Comparison of ENCODE assay signal across 10 cellular contexts in the genomic region with DNA sequence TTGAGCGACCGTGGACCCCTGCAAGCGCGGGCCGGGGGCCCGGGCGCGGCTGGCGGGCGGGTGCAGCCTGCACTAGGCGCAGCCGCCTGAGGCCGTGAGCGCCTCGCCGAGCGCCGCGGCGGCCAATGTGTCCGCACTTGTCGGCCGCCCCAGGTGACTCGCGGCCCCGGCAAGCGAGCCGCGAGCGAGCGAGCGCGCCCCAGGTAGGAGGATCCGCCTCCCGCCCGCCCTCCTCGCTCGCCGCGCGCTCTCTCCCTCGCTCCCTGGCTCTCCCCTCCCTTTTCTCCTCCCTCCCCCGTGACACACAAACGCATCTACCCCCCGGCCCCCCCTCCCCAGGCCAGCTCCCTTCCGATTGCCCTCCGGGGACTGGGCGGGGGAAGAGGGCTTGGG. TPM values are rescaled to one million over a fixed set of nuclear protein-coding genes. Genes with fewer than 3 reads are reported as not detected.
A peak's percentile ranks its signal among the peaks of the same experiment; 100 is the strongest.
DNase-seq lines count a peak whose midpoint lies in the region; ATAC-seq and TF ChIP-seq lines count a peak whose summit lies in the region.
"Had no signal": no experiment of that assay in that cellular context is flagged by ENCODE, and none has a peak within 500 bp of the region (broad histone marks: within the 10 kb centered on the region; RNA-seq: fewer than 3 reads in every experiment).

WNT7B (minus strand) TSS at position 160 of the 393 bp plus-strand sequence. CDS start 408 bp downstream, outside the sequence.

- H3K4me3 Mint-ChIP-seq in chondrocyte (ENCODE audit: unreplicated experiment): peak within 1 kb of the TSS; percentile 47

- H2BK120ac ChIP-seq in neuronal stem cell (ENCODE audit: low read depth, low read length): peak within 1 kb of the TSS; percentile 93

- H3K4me1 ChIP-seq in neuronal stem cell (ENCODE audit: control insufficient read depth in 2 of 2, insufficient read depth in 1 of 2, low read depth in 1 of 2, low read length in 2 of 2): peaks cover 18 to 28% of the 10 kb centered on the region in 2 donors

- H3K4me1 Mint-ChIP-seq in chondrocyte (ENCODE audit: low read depth): peaks cover 8% of the 10 kb centered on the region

- H3K36me3 ChIP-seq in neuronal stem cell (replicated peaks in 1 of 2; ENCODE audit: control insufficient read depth in 2 of 2, insufficient read depth in 2 of 2, low read length in 2 of 2): peaks cover 0 to 5% of the 10 kb centered on the region in 2 donors

- peaks cover 2% of the 10 kb centered on the region for H3K79me1 ChIP-seq in neuronal stem cell (ENCODE audit: low read depth, low read length)

- ATAC-seq in HG03521 (IDR thresholded peaks at IDR 0.05; ENCODE audit: unreplicated experiment): no peak
- ATAC-seq in omental fat pad (ENCODE audit: low FRiP score): no peak

- H3K27me3 ChIP-seq in neuronal stem cell (ENCODE audit: control insufficient read depth in 3 of 3, insufficient read depth in 3 of 3, low read depth in 1 of 3, low read length in 3 of 3): peaks cover 33 to 79% (median 60%) of the 10 kb centered on the region in 3 experiments

- peak within 1 kb of the TSS; percentile 92 for H3K18ac ChIP-seq in neuronal stem cell (ENCODE audit: low read length)

- no peak within 1 kb of the TSS for H3K27ac ChIP-seq in neuronal stem cell (replicated peaks; ENCODE audit: low read length)
- H3K27ac ChIP-seq: KMS-11 had no signal

- no peaks in the 10 kb centered on the region for H3K9me3 Mint-ChIP-seq in chondrocyte (ENCODE audit: low read depth)

- H3K4ac ChIP-seq in neuronal stem cell (ENCODE audit: low read length): no peak within 1 kb of the TSS

- H4K91ac ChIP-seq in neuronal stem cell (ENCODE audit: low read depth, low read length, poor library complexity): no peak within 1 kb of the TSS

- H4K8ac ChIP-seq in neuronal stem cell (ENCODE audit: low read depth, low read length): no peak within 1 kb of the TSS

- peak within 1 kb of the TSS; percentile 37 to 84 for H3K4me3 ChIP-seq in neuronal stem cell (ENCODE audit: low read length in 2 of 2)

- no peak within 1 kb of the TSS for H3K27ac Mint-ChIP-seq in chondrocyte (ENCODE audit: unreplicated experiment)

- H2BK15ac ChIP-seq in neuronal stem cell (ENCODE audit: low read length): peak within 1 kb of the TSS; percentile 79

- peak within 1 kb of the TSS; percentile 50 for H3K9ac ChIP-seq in neuronal stem cell (ENCODE audit: low read depth, low read length, poor library complexity)
- H3K9ac ChIP-seq: KMS-11 had no signal

- H2BK12ac ChIP-seq in neuronal stem cell (ENCODE audit: low read length): peak within 1 kb of the TSS; percentile 86

- peak within 1 kb of the TSS; percentile 70 for H2BK5ac ChIP-seq in neuronal stem cell (ENCODE audit: low read length)

- H3K14ac ChIP-seq in neuronal stem cell (ENCODE audit: low read length): peak within 1 kb of the TSS; percentile 77

- H3K27me3 Mint-ChIP-seq in chondrocyte (ENCODE audit: low read depth): peaks cover 28% of the 10 kb centered on the region

- peak within 1 kb of the TSS; percentile 60 for H2AK5ac ChIP-seq in neuronal stem cell (ENCODE audit: low read depth, low read length)

- TF ChIP-seq CTCF in chondrocyte (IDR thresholded peaks at IDR 0.05) (no peak), omental fat pad (IDR thresholded peaks at IDR 0.05) (no peak)

- peak within 1 kb of the TSS; percentile 86 for H3K23ac ChIP-seq in neuronal stem cell (ENCODE audit: low read depth, low read length, poor library complexity)

- H2AFZ ChIP-seq in neuronal stem cell (ENCODE audit: low read length): peak within 1 kb of the TSS; percentile 100

- peak; percentile 33 for DNase-seq in DMS79 (lab: John Stamatoyannopoulos, UW)
- peak; percentile 13 for DNase-seq in NCI-H2029 treated with DMSO at 0.1 percent for 48 hours (lab: John Stamatoyannopoulos, UW)
- DNase-seq in chondrocyte (ENCODE audit: low spot score): no peak
- no peak for DNase-seq in neuronal stem cell (ENCODE audit: low spot score)
- no peak for DNase-seq in RKO (ENCODE audit: low spot score)
- DNase-seq in activated effector memory CD4-positive, alpha-beta T cell treated with Interleukin-2 at 50 U/mL for 16 hours: no peak
- DNase-seq in omental fat pad (ENCODE audit: low spot score): no peak

- H3K36me3 Mint-ChIP-seq in chondrocyte (ENCODE audit: low read depth): no peaks in the 10 kb centered on the region

- peaks cover 7 to 30% of the 10 kb centered on the region in 2 donors for H3K9me3 ChIP-seq in neuronal stem cell (replicated peaks in 1 of 2; ENCODE audit: control insufficient read depth in 2 of 2, insufficient read depth in 1 of 2, low read depth in 1 of 2, low read length in 2 of 2)

- peak within 1 kb of the TSS; percentile 99 for H3K4me2 ChIP-seq in neuronal stem cell (ENCODE audit: insufficient read depth, low read length, poor library complexity, severe bottlenecking)

- no CpG with 5 or more reads among the region's 48 CpGs for WGBS in neuronal stem cell (ENCODE audit: extremely low coverage in 2 of 2, insufficient read length in 2 of 2, insufficient replicate concordance in 1 of 2), 2 donors

RNA-seq across cellular contexts. Expression of gene WNT7B, which starts in this region (rescaled TPM):
- total RNA-seq in chondrocyte: 0.15 to 1.1 TPM (median 0.18 TPM) in 3 replicates
- 8.6 TPM for polyA plus RNA-seq in neuronal stem cell (2013, experiment 1 of 2)
- polyA plus RNA-seq in neuronal stem cell (2013, experiment 2 of 2): 8.5 TPM
- total RNA-seq in omental fat pad: under 1 TPM in 2 of 4 donors, not detected in 2; 0.28 to 0.48 TPM
- total RNA-seq: endothelial cell of umbilical vein had no signal
- polyA plus RNA-seq: endothelial cell of umbilical vein had no signal

Comparison
In these comparisons a context has a peak if more than half of its experiments do, and no peak if none do; other contexts are left out.
1. DNase-seq: peak in DMS79 (single experiment) and NCI-H2029 treated with DMSO at 0.1 percent for 48 hours (single experiment); none in chondrocyte (single experiment), neuronal stem cell (single experiment), RKO (single experiment), activated effector memory CD4-positive, alpha-beta T cell treated with Interleukin-2 at 50 U/mL for 16 hours (single experiment) and omental fat pad (single experiment).